1 cellular context compared by ENCODE assay signal in genomic region chr1:207152792-207153434, GRCh38.
TF ChIP-seq lines count a peak whose summit lies in the region.

No MANE protein-coding gene starts in this region.

TF ChIP-seq in HepG2, 621 proteins besides CTCF, POLR2A, EP300 and RAD21 (continues in another document):
- peak; percentile 44 for TF ChIP-seq FOSL2 (CRISPR knock-in tag; IDR thresholded peaks at IDR 0.05)
- 0 out of 2 replicates have a peak, but pooled peaks have one; percentile 28 for TF ChIP-seq SNAPC2 (CRISPR knock-in tag; IDR thresholded peaks at IDR 0.05)
- no peak for TF ChIP-seq KLF9 (CRISPR knock-in tag; IDR thresholded peaks at IDR 0.05; ENCODE audit: low read depth)
- TF ChIP-seq, protein P1, sequence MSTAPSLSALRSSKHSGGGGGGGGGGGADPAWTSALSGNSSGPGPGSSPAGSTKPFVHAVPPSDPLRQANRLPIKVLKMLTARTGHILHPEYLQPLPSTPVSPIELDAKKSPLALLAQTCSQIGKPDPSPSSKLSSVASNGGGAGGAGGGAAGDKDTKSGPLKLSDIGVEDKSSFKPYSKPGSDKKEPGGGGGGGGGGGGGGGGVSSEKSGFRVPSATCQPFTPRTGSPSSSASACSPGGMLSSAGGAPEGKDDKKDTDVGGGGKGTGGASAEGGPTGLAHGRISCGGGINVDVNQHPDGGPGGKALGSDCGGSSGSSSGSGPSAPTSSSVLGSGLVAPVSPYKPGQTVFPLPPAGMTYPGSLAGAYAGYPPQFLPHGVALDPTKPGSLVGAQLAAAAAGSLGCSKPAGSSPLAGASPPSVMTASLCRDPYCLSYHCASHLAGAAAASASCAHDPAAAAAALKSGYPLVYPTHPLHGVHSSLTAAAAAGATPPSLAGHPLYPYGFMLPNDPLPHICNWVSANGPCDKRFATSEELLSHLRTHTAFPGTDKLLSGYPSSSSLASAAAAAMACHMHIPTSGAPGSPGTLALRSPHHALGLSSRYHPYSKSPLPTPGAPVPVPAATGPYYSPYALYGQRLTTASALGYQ (CRISPR knock-in tag; IDR thresholded peaks at IDR 0.05) = no peak
- no peak for TF ChIP-seq GPN1 (CRISPR knock-in tag; IDR thresholded peaks at IDR 0.05; ENCODE audit: borderline replicate concordance)
- 0 out of 2 replicates have a peak, but pooled peaks have one; percentile 38 for TF ChIP-seq MXD4 (CRISPR knock-in tag; IDR thresholded peaks at IDR 0.05)
- no peak for TF ChIP-seq KIAA2018 (CRISPR knock-in tag; IDR thresholded peaks at IDR 0.05; ENCODE audit: borderline replicate concordance)
- no peak for TF ChIP-seq ZNF83 (CRISPR knock-in tag; IDR thresholded peaks at IDR 0.05; ENCODE audit: borderline replicate concordance)
- TF ChIP-seq KDM5A (IDR thresholded peaks at IDR 0.05; ENCODE audit: borderline replicate concordance, low read length) = no peak
- no peak for TF ChIP-seq ZNF17 (CRISPR knock-in tag; IDR thresholded peaks at IDR 0.05)
- TF ChIP-seq, protein P2, sequence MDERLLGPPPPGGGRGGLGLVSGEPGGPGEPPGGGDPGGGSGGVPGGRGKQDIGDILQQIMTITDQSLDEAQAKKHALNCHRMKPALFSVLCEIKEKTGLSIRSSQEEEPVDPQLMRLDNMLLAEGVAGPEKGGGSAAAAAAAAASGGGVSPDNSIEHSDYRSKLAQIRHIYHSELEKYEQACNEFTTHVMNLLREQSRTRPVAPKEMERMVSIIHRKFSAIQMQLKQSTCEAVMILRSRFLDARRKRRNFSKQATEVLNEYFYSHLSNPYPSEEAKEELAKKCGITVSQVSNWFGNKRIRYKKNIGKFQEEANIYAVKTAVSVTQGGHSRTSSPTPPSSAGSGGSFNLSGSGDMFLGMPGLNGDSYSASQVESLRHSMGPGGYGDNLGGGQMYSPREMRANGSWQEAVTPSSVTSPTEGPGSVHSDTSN (CRISPR knock-in tag; IDR thresholded peaks at IDR 0.05) = no peak
- no peak for TF ChIP-seq MLLT10 (CRISPR knock-in tag; IDR thresholded peaks at IDR 0.05)
- TF ChIP-seq SMC3 (IDR thresholded peaks at IDR 0.05; ENCODE audit: low read length) = 0 out of 2 replicates have a peak, but pooled peaks have one; percentile 19
- no peak for TF ChIP-seq ZSCAN12 (CRISPR knock-in tag; IDR thresholded peaks at IDR 0.05)
- no peak for TF ChIP-seq TRAFD1 (CRISPR knock-in tag; IDR thresholded peaks at IDR 0.05; ENCODE audit: borderline replicate concordance)
- TF ChIP-seq ZNF451 (CRISPR knock-in tag; IDR thresholded peaks at IDR 0.05) = no peak
- no peak for TF ChIP-seq ZBTB21 (CRISPR knock-in tag; IDR thresholded peaks at IDR 0.05)
- TF ChIP-seq TGIF2 (CRISPR knock-in tag; IDR thresholded peaks at IDR 0.05) = no peak
- no peak for TF ChIP-seq IKZF4 (CRISPR knock-in tag; IDR thresholded peaks at IDR 0.05; ENCODE audit: borderline replicate concordance, low read depth, not compliant biosample characterization)
- 0 out of 2 replicates have a peak, but pooled peaks have one; percentile 30 for TF ChIP-seq ZNF557 (CRISPR knock-in tag; IDR thresholded peaks at IDR 0.05)
- TF ChIP-seq ERF (CRISPR knock-in tag; IDR thresholded peaks at IDR 0.05) = peak; percentile 30; the same call in 1 of the 2 replicates
- TF ChIP-seq, protein P3, sequence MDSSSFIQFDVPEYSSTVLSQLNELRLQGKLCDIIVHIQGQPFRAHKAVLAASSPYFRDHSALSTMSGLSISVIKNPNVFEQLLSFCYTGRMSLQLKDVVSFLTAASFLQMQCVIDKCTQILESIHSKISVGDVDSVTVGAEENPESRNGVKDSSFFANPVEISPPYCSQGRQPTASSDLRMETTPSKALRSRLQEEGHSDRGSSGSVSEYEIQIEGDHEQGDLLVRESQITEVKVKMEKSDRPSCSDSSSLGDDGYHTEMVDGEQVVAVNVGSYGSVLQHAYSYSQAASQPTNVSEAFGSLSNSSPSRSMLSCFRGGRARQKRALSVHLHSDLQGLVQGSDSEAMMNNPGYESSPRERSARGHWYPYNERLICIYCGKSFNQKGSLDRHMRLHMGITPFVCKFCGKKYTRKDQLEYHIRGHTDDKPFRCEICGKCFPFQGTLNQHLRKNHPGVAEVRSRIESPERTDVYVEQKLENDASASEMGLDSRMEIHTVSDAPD (CRISPR knock-in tag; IDR thresholded peaks at IDR 0.05) = no peak; the same call in 1 of the 2 replicates
- TF ChIP-seq PRDM4 (CRISPR knock-in tag; IDR thresholded peaks at IDR 0.05; ENCODE audit: borderline replicate concordance) = no peak
- no peak for TF ChIP-seq HMG20B (CRISPR knock-in tag; conservative IDR thresholded peaks at IDR 0.05)
- no peak for TF ChIP-seq GATA4 (IDR thresholded peaks at IDR 0.05; ENCODE audit: borderline replicate concordance, low read depth)
- TF ChIP-seq, protein P4, sequence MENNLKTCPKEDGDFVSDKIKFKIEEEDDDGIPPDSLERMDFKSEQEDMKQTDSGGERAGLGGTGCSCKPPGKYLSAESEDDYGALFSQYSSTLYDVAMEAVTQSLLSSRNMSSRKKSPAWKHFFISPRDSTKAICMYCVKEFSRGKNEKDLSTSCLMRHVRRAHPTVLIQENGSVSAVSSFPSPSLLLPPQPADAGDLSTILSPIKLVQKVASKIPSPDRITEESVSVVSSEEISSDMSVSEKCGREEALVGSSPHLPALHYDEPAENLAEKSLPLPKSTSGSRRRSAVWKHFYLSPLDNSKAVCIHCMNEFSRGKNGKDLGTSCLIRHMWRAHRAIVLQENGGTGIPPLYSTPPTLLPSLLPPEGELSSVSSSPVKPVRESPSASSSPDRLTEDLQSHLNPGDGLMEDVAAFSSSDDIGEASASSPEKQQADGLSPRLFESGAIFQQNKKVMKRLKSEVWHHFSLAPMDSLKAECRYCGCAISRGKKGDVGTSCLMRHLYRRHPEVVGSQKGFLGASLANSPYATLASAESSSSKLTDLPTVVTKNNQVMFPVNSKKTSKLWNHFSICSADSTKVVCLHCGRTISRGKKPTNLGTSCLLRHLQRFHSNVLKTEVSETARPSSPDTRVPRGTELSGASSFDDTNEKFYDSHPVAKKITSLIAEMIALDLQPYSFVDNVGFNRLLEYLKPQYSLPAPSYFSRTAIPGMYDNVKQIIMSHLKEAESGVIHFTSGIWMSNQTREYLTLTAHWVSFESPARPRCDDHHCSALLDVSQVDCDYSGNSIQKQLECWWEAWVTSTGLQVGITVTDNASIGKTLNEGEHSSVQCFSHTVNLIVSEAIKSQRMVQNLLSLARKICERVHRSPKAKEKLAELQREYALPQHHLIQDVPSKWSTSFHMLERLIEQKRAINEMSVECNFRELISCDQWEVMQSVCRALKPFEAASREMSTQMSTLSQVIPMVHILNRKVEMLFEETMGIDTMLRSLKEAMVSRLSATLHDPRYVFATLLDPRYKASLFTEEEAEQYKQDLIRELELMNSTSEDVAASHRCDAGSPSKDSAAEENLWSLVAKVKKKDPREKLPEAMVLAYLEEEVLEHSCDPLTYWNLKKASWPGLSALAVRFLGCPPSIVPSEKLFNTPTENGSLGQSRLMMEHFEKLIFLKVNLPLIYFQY (CRISPR knock-in tag; IDR thresholded peaks at IDR 0.05; ENCODE audit: borderline replicate concordance) = 0 out of 2 replicates have a peak, but pooled peaks have one; percentile 11
- no peak for TF ChIP-seq ZSCAN29 (CRISPR knock-in tag; conservative IDR thresholded peaks at IDR 0.05)
- TF ChIP-seq ZNF790 (CRISPR knock-in tag; IDR thresholded peaks at IDR 0.05; ENCODE audit: borderline replicate concordance) = no peak
- TF ChIP-seq ZSCAN20 (CRISPR knock-in tag; IDR thresholded peaks at IDR 0.05; ENCODE audit: borderline replicate concordance) = no peak
- no peak for TF ChIP-seq HNRNPL (IDR thresholded peaks at IDR 0.05; ENCODE audit: low read depth, low read length)
- no peak for TF ChIP-seq ZNF768 (CRISPR knock-in tag; IDR thresholded peaks at IDR 0.05)
- TF ChIP-seq FOXA1 (IDR thresholded peaks at IDR 0.05) = no peak
- no peak for TF ChIP-seq FOXA1 (CRISPR knock-in tag; IDR thresholded peaks at IDR 0.05)
- TF ChIP-seq NKX3-1 (CRISPR knock-in tag; IDR thresholded peaks at IDR 0.05) = peak; percentile 48
- no peak for TF ChIP-seq U2AF2 (IDR thresholded peaks at IDR 0.05; ENCODE audit: low read depth, low read length)
- no peak for TF ChIP-seq MEIS2 (CRISPR knock-in tag; IDR thresholded peaks at IDR 0.05)
- TF ChIP-seq SALL1 (CRISPR knock-in tag; IDR thresholded peaks at IDR 0.05) = peak; percentile 62
- no peak; the same call in 1 of the 2 replicates for TF ChIP-seq ESRRA (CRISPR knock-in tag; IDR thresholded peaks at IDR 0.05; ENCODE audit: low read depth)
- TF ChIP-seq ZNF292 (CRISPR knock-in tag; IDR thresholded peaks at IDR 0.05; ENCODE audit: borderline replicate concordance, low read depth) = no peak
- TF ChIP-seq, protein P5, sequence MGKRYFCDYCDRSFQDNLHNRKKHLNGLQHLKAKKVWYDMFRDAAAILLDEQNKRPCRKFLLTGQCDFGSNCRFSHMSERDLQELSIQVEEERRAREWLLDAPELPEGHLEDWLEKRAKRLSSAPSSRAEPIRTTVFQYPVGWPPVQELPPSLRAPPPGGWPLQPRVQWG (CRISPR knock-in tag; IDR thresholded peaks at IDR 0.05; ENCODE audit: borderline replicate concordance, low read depth) = no peak
- TF ChIP-seq AGO1 (IDR thresholded peaks at IDR 0.05; ENCODE audit: low read depth, low read length, poor library complexity, severe bottlenecking) = no peak
- no peak for TF ChIP-seq CENPT (CRISPR knock-in tag; IDR thresholded peaks at IDR 0.05; ENCODE audit: low read depth)
- TF ChIP-seq SIN3A (IDR thresholded peaks at IDR 0.05; ENCODE audit: borderline replicate concordance, low read depth, low read length) = no peak
- TF ChIP-seq TP53 (CRISPR knock-in tag; conservative IDR thresholded peaks at IDR 0.05) = no peak
